ENCODE assay signal across 2 cellular contexts in the genomic region with DNA sequence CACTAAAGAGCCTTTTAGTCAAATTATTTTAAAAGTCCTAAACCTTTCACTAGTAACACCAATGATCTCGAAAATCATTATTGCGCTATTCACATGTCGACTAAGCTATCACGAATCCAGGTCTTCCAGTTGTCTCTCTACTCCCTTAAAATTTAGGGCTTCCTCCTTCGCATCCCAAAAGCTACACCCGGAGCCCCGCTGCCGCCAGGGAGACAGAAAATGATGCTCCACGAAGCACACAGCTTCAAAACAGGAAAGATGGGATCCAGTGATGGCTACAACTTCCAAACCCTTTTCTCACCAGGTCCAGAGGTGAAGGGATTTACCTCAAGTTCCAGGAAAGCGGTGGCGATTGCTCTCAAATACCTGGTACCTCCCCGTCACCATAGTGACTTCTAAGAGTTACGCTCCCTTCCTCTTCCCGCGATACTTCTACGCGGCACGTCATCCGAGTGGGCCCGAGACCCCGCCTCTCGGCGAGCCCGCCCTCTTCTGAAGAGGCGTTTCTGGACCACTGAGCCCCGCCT.
A peak's percentile ranks its signal among the peaks of the same experiment; 100 is the strongest.
TF ChIP-seq lines count a peak whose summit lies in the region.

A gene (minus strand): TSS at position 406 of the 527 bp plus-strand sequence. CDS start 14,625 bp downstream, outside the sequence.

TF ChIP-seq in IMR-90, 13 proteins besides CTCF, POLR2A, EP300 and RAD21:
- TF ChIP-seq, protein P1, sequence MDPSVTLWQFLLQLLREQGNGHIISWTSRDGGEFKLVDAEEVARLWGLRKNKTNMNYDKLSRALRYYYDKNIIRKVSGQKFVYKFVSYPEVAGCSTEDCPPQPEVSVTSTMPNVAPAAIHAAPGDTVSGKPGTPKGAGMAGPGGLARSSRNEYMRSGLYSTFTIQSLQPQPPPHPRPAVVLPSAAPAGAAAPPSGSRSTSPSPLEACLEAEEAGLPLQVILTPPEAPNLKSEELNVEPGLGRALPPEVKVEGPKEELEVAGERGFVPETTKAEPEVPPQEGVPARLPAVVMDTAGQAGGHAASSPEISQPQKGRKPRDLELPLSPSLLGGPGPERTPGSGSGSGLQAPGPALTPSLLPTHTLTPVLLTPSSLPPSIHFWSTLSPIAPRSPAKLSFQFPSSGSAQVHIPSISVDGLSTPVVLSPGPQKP (IDR thresholded peaks at IDR 0.05; ENCODE audit: borderline replicate concordance, low read depth, low read length): no peak
- peak; percentile 43; the same call in 1 of the 2 replicates for TF ChIP-seq MAZ (IDR thresholded peaks at IDR 0.05; ENCODE audit: borderline replicate concordance, low read depth, low read length)

TF ChIP-seq in endothelial cell of umbilical vein, 7 proteins besides CTCF, POLR2A, EP300 and RAD21:
- TF ChIP-seq MYC (IDR thresholded peaks at IDR 0.05; ENCODE audit: low read depth, low read length) (no peak), POLR2AphosphoS5 (IDR thresholded peaks at IDR 0.05; ENCODE audit: insufficient read depth, low read depth, low read length) (peak; percentile 36)
TF ChIP-seq in endothelial cell of umbilical vein: peak in this region for 1.
